In genomic region chr16:8512941-8513624, GRCh38 we compare ENCODE assay signal across 15 cellular contexts.
"Had no signal": no experiment of that assay in that cellular context is flagged by ENCODE, and none has a peak within 500 bp of the region (broad histone marks: within the 10 kb centered on the region; RNA-seq: fewer than 3 reads in every experiment).

No MANE protein-coding gene starts in this region.

- FAIRE-seq: colon, islet of Langerhans, TTC549 had no signal

- H3K4me1 ChIP-seq: esophagus muscularis mucosa, thyroid gland, uterus had no signal

- H3K9me3 ChIP-seq: esophagus muscularis mucosa, thyroid gland, uterus had no signal

- DNase-seq: activated CD4-positive, alpha-beta memory T cell treated with anti-CD3 and anti-CD28 coated beads, Interleukin-2, amount 10 ng/mL, durations not matched to agents 7 days and 5 days; activated CD4-positive, alpha-beta T cell treated with anti-CD3 and anti-CD28 coated beads for 4 hours; activated effector memory CD4-positive, alpha-beta T cell treated with anti-CD3 and anti-CD28 coated beads, Interleukin-2, amount 50 U/mL, for 16 hours; activated T-cell treated with anti-CD3 and anti-CD28 coated beads, Interleukin-2, amount 50 U/mL, for 24 hours; stimulated activated CD4-positive, alpha-beta T cell treated with anti-CD3 and anti-CD28 coated beads, Interleukin-12 subunit alpha, Interleukin-12 subunit beta, amount 100 ng/mL, for 4 hours; thyroid gland; uterus had no signal

- ATAC-seq: activated naive CD4-positive, alpha-beta T cell treated with anti-CD3 and anti-CD28 coated beads, Interleukin-2, amount 50 U/mL, for 72 hours; stimulated activated memory B cell treated with anti-CD40 and anti-IgM and Interleukin-4, amounts not matched to agents 10 μg/mL and 1 μg/mL and 100 μg/mL, for 72 hours; WTC11 had no signal

- H3K4me3 ChIP-seq: esophagus muscularis mucosa, lung, thyroid gland, uterus had no signal

- H3K27me3 ChIP-seq: thyroid gland, uterus had no signal

- H3K27ac ChIP-seq: esophagus muscularis mucosa, thyroid gland, uterus had no signal

- H3K36me3 ChIP-seq: esophagus muscularis mucosa, thyroid gland, uterus had no signal
